In genomic region chr12:27178251-27178650, GRCh38 we compare ENCODE assay signal across 20 cellular contexts.
DNase-seq lines count a peak whose midpoint lies in the region; ATAC-seq and TF ChIP-seq lines count a peak whose summit lies in the region.
"Had no signal": no experiment of that assay in that cellular context is flagged by ENCODE, and none has a peak within 500 bp of the region (broad histone marks: within the 10 kb centered on the region; RNA-seq: fewer than 3 reads in every experiment).

No MANE protein-coding gene starts in this region.

- H3K4me3 ChIP-seq in heart left ventricle (no peak overlapping the region), gastroesophageal sphincter (no peak overlapping the region), stomach smooth muscle (ENCODE audit: low read length in 2 of 2) (no peak overlapping the region), spleen (no peak overlapping the region)
- H3K4me3 ChIP-seq: lower lobe of right lung had no signal

- peaks cover 45% of the 10 kb centered on the region for H3K4me1 Mint-ChIP-seq in activated T-helper 2 cell treated with anti-CD3 and anti-CD28 coated beads, Interferon-gamma antibody, Interleukin-2, Interleukin-4, amounts not matched to agents 10 μg/mL and 5 μg/mL and 100 μg/mL, durations not matched to agents 14 hours and 24 hours and 36 hours (ENCODE audit: low read depth)
- peaks cover 27% of the 10 kb centered on the region for H3K4me1 Mint-ChIP-seq in activated CD4-positive, alpha-beta T cell treated with anti-CD3 and anti-CD28 coated beads, Interleukin-2, amount 10 ng/mL, durations not matched to agents 7 days and 5 days

- no peaks in the 10 kb centered on the region for H3K27me3 Mint-ChIP-seq in activated T-helper 2 cell treated with anti-CD3 and anti-CD28 coated beads, Interferon-gamma antibody, Interleukin-2, Interleukin-4, amounts not matched to agents 10 μg/mL and 5 μg/mL and 100 μg/mL, durations not matched to agents 14 hours and 24 hours and 36 hours (ENCODE audit: low read depth)
- no peaks in the 10 kb centered on the region for H3K27me3 Mint-ChIP-seq in activated CD4-positive, alpha-beta T cell treated with anti-CD3 and anti-CD28 coated beads, Interleukin-2, amount 10 ng/mL, durations not matched to agents 7 days and 5 days
- H3K27me3 Mint-ChIP-seq: type B pancreatic cell had no signal

- H3K36me3 Mint-ChIP-seq in activated T-helper 2 cell treated with anti-CD3 and anti-CD28 coated beads, Interferon-gamma antibody, Interleukin-2, Interleukin-4, amounts not matched to agents 10 μg/mL and 5 μg/mL and 100 μg/mL, durations not matched to agents 14 hours and 24 hours and 36 hours (ENCODE audit: low read depth), result peaks cover under 1% of the 10 kb centered on the region
- no peaks in the 10 kb centered on the region for H3K36me3 Mint-ChIP-seq in activated CD4-positive, alpha-beta T cell treated with anti-CD3 and anti-CD28 coated beads, Interleukin-2, amount 10 ng/mL, durations not matched to agents 7 days and 5 days (ENCODE audit: low read depth)

- 54 to 64% (median 58%) methylated on average over 1 of the region's 1 CpG for WGBS in heart left ventricle, 4 donors
- WGBS in gastroesophageal sphincter (ENCODE audit: low coverage in 1 of 2), 2 donors, result 54 to 58% methylated on average over 1 of the region's 1 CpG
- 82 to 95% (median 94%) methylated on average over 1 of the region's 1 CpG for WGBS in spleen, 5 donors

- CTCF ChIA-PET in activated CD4-positive, alpha-beta T cell treated with anti-CD3 and anti-CD28 coated beads, Interleukin-2, amount 10 ng/mL, durations not matched to agents 7 days and 5 days (lab: Charles Lee), result interaction anchor here (0.7 to 2.0 kb wide), 5 partner anchors 15 to 164 kb away, joined by 3 to 4 read pairs (median 3); partner anchors contain the start of gene TM7SF3

- TF ChIP-seq CTCF in heart left ventricle (IDR thresholded peaks at IDR 0.05) (no peak), gastroesophageal sphincter (IDR thresholded peaks at IDR 0.05) (no peak), spleen (IDR thresholded peaks at IDR 0.05 in 8 of 11, conservative IDR thresholded peaks at IDR 0.05 in 3 of 11) (no peak)

- H3K4me1 ChIP-seq in heart left ventricle (peaks cover 0 to 37% (median 13%) of the 10 kb centered on the region in 12 donors), gastroesophageal sphincter (peaks cover 9 to 31% (median 12%) of the 10 kb centered on the region in 3 donors), stomach smooth muscle (ENCODE audit: control insufficient read depth, insufficient read depth, low read length) (peaks cover 10% of the 10 kb centered on the region), spleen (peaks cover 0 to 9% (median 0%) of the 10 kb centered on the region in 6 donors)
- H3K4me1 ChIP-seq: lower lobe of right lung had no signal

- no peak for ATAC-seq in heart left ventricle
- ATAC-seq in left ventricle myocardium superior, result no peak
- no peak for ATAC-seq in gastroesophageal sphincter
- ATAC-seq in GM18517 (IDR thresholded peaks at IDR 0.05; ENCODE audit: unreplicated experiment), result no peak
- ATAC-seq: lower lobe of right lung had no signal

- H3K9me3 Mint-ChIP-seq in activated T-helper 2 cell treated with anti-CD3 and anti-CD28 coated beads, Interferon-gamma antibody, Interleukin-2, Interleukin-4, amounts not matched to agents 10 μg/mL and 5 μg/mL and 100 μg/mL, durations not matched to agents 14 hours and 24 hours and 36 hours, result peaks cover 1% of the 10 kb centered on the region
- peaks cover 3% of the 10 kb centered on the region for H3K9me3 Mint-ChIP-seq in activated CD4-positive, alpha-beta T cell treated with anti-CD3 and anti-CD28 coated beads, Interleukin-2, amount 10 ng/mL, durations not matched to agents 7 days and 5 days
- H3K9me3 Mint-ChIP-seq: type B pancreatic cell had no signal

- peak overlapping the region in 10 of 12 donors; percentile 20 to 93 (median 82) for H3K27ac ChIP-seq in heart left ventricle
- peak overlapping the region in 3 of 4 donors; percentile 27 to 83 (median 67) for H3K27ac ChIP-seq in gastroesophageal sphincter
- peak overlapping the region; percentile 81 for H3K27ac ChIP-seq in stomach smooth muscle (ENCODE audit: low read length)
- H3K27ac ChIP-seq in spleen, result no peak overlapping the region
- H3K27ac ChIP-seq: lower lobe of right lung had no signal

- H3K27me3 ChIP-seq in heart left ventricle, result no peaks in the 10 kb centered on the region
- H3K27me3 ChIP-seq in gastroesophageal sphincter, result no peaks in the 10 kb centered on the region
- H3K27me3 ChIP-seq in stomach smooth muscle (ENCODE audit: control insufficient read depth in 1 of 2, insufficient read depth in 2 of 2, low read length in 2 of 2), result no peaks in the 10 kb centered on the region
- H3K27me3 ChIP-seq in spleen (replicated peaks in 1 of 7), result no peaks in the 10 kb centered on the region

- H3K36me3 ChIP-seq in heart left ventricle, result no peaks in the 10 kb centered on the region
- H3K36me3 ChIP-seq in gastroesophageal sphincter, result no peaks in the 10 kb centered on the region
- H3K36me3 ChIP-seq in stomach smooth muscle (ENCODE audit: control insufficient read depth in 2 of 2, insufficient read depth in 2 of 2, low read length in 2 of 2), result no peaks in the 10 kb centered on the region
- no peaks in the 10 kb centered on the region for H3K36me3 ChIP-seq in spleen
- H3K36me3 ChIP-seq: lower lobe of right lung had no signal

- TF ChIP-seq POLR2A in heart left ventricle (IDR thresholded peaks at IDR 0.05), result no peak
- TF ChIP-seq POLR2A in gastroesophageal sphincter (IDR thresholded peaks at IDR 0.05), result no peak
- TF ChIP-seq POLR2A in spleen (IDR thresholded peaks at IDR 0.05), result no peak

- DNase-seq in heart left ventricle (no peak), left ventricle myocardium superior (no peak), spleen (no peak)
- no peak for DNase-seq in activated T-helper 2 cell treated with anti-CD3 and anti-CD28 coated beads, Interferon-gamma antibody, Interleukin-2, Interleukin-4, amounts not matched to agents 10 μg/mL and 5 μg/mL and 100 μg/mL, durations not matched to agents 14 hours and 24 hours and 36 hours (ENCODE audit: low spot score)
- DNase-seq in activated CD4-positive, alpha-beta T cell treated with anti-CD3 and anti-CD28 coated beads, Interleukin-2, amount 10 ng/mL, durations not matched to agents 7 days and 5 days, result no peak
- DNase-seq: activated CD4-positive, alpha-beta T cell treated with anti-CD3 and anti-CD28 coated beads, Interleukin-2, amount 50 U/mL, for 1 hour; activated naive CD4-positive, alpha-beta T cell treated with anti-CD3 and anti-CD28 coated beads, Interleukin-2, amount 50 U/mL, for 16 hours; GF-D8; hippocampal formation; lower lobe of right lung; NCI-H146; NCI-H2171 treated with DMSO at 0.1 percent for 48 hours; NCI-H526 treated with DMSO at 0.1 percent for 48 hours; nucleus accumbens; right cardiac atrium; SHP77 treated with DMSO at 0.1 percent for 48 hours had no signal

- POLR2A ChIA-PET in activated CD4-positive, alpha-beta T cell treated with anti-CD3 and anti-CD28 coated beads, Interleukin-2, amount 10 ng/mL, durations not matched to agents 7 days and 5 days (lab: Charles Lee), result no interaction called here

- H3K9ac ChIP-seq in stomach smooth muscle (ENCODE audit: low read length in 2 of 2), result peak overlapping the region in 1 of 2 donors; percentile 59

- no peak overlapping the region for H3K4me3 Mint-ChIP-seq in activated T-helper 2 cell treated with anti-CD3 and anti-CD28 coated beads, Interferon-gamma antibody, Interleukin-2, Interleukin-4, amounts not matched to agents 10 μg/mL and 5 μg/mL and 100 μg/mL, durations not matched to agents 14 hours and 24 hours and 36 hours (ENCODE audit: low read depth)
- H3K4me3 Mint-ChIP-seq in activated CD4-positive, alpha-beta T cell treated with anti-CD3 and anti-CD28 coated beads, Interleukin-2, amount 10 ng/mL, durations not matched to agents 7 days and 5 days, result no peak overlapping the region
- H3K4me3 Mint-ChIP-seq: type B pancreatic cell had no signal

- H3K27ac Mint-ChIP-seq in activated T-helper 2 cell treated with anti-CD3 and anti-CD28 coated beads, Interferon-gamma antibody, Interleukin-2, Interleukin-4, amounts not matched to agents 10 μg/mL and 5 μg/mL and 100 μg/mL, durations not matched to agents 14 hours and 24 hours and 36 hours, result peak overlapping the region; percentile 80
- H3K27ac Mint-ChIP-seq in activated CD4-positive, alpha-beta T cell treated with anti-CD3 and anti-CD28 coated beads, Interleukin-2, amount 10 ng/mL, durations not matched to agents 7 days and 5 days, result no peak overlapping the region

- TF ChIP-seq EP300 in gastroesophageal sphincter (IDR thresholded peaks at IDR 0.05), result no peak

- intact Hi-C loops in heart left ventricle (cut with DNase I), result no loop called here
- intact Hi-C loops in left ventricle myocardium superior (cut with micrococcal nuclease), result no loop called here
- intact Hi-C loops in activated T-helper 2 cell treated with anti-CD3 and anti-CD28 coated beads, Interferon-gamma antibody, Interleukin-2, Interleukin-4, amounts not matched to agents 10 μg/mL and 5 μg/mL and 100 μg/mL, durations not matched to agents 14 hours and 24 hours and 36 hours (cut with micrococcal nuclease), result loop anchor here (2.0 to 5.0 kb wide), 3 partner anchors 35 to 285 kb away; no protein-coding TSS in a partner anchor
- intact Hi-C loops in spleen (cut with DNase I; ENCODE audit: low total_unique reads), result no loop called here

- H3K9me3 ChIP-seq in heart left ventricle (no peaks in the 10 kb centered on the region), gastroesophageal sphincter (no peaks in the 10 kb centered on the region), stomach smooth muscle (ENCODE audit: control insufficient read depth in 2 of 2, low read length in 2 of 2) (no peaks in the 10 kb centered on the region), spleen (no peaks in the 10 kb centered on the region)
- H3K9me3 ChIP-seq: lower lobe of right lung had no signal

Comparison
In these comparisons a context has a peak if more than half of its experiments do, and no peak if none do; other contexts are left out.
1. H3K27ac ChIP-seq: peak in heart left ventricle (10 of 12), gastroesophageal sphincter (3 of 4) and stomach smooth muscle (single experiment); none in spleen (0 of 8).